24 cellular contexts compared by ENCODE assay signal in genomic region chr19:31138077-31138476, GRCh38.
A peak's percentile ranks its signal among the peaks of the same experiment; 100 is the strongest.
DNase-seq lines count a peak whose midpoint lies in the region; ATAC-seq and TF ChIP-seq lines count a peak whose summit lies in the region.
"Had no signal": no experiment of that assay in that cellular context is flagged by ENCODE, and none has a peak within 500 bp of the region (broad histone marks: within the 10 kb centered on the region; RNA-seq: fewer than 3 reads in every experiment).

No MANE protein-coding gene starts in this region.

- no peak overlapping the region for H3K4me2 ChIP-seq in IMR-90 (ENCODE audit: low read depth, low read length)
- H3K4me2 ChIP-seq in mesenchymal stem cell (ENCODE audit: low read length, poor library complexity, severe bottlenecking) = no peak overlapping the region
- H3K4me2 ChIP-seq: BLaER1 had no signal

- ATAC-seq in IMR-90 (ENCODE audit: low read depth) = no peak
- ATAC-seq: GM12878 had no signal

- no CpG with 5 or more reads among the region's 1 CpG for WGBS in IMR-90 (ENCODE audit: extremely low coverage in 2 of 2, insufficient read length in 1 of 2), 2 experiments
- WGBS in mesenchymal stem cell = 100% methylated on average over 1 of the region's 1 CpG
- 62% methylated on average over 1 of the region's 1 CpG; no CpG with 5 or more reads in 1 of the 2 donors for WGBS in transverse colon (ENCODE audit: low coverage in 1 of 2), 2 donors

- H3K36me3 ChIP-seq in IMR-90 (ENCODE audit: control insufficient read depth, insufficient read depth, low read length) (no peaks in the 10 kb centered on the region), colonic mucosa (no peaks in the 10 kb centered on the region), mesenchymal stem cell (ENCODE audit: control insufficient read depth in 1 of 2, insufficient read depth in 2 of 2, low read depth in 1 of 2, low read length in 2 of 2) (no peaks in the 10 kb centered on the region), transverse colon (no peaks in the 10 kb centered on the region)
- no peaks in the 10 kb centered on the region for H3K36me3 ChIP-seq in CD4-positive, alpha-beta memory T cell (ENCODE audit: insufficient read depth, low read length)
- H3K36me3 ChIP-seq: BE2C, BLaER1 had no signal

- no peaks in the 10 kb centered on the region for H4K20me1 ChIP-seq in IMR-90 (ENCODE audit: insufficient read depth, low read length)
- H4K20me1 ChIP-seq: BLaER1 had no signal

- no peaks in the 10 kb centered on the region for H3K4me1 Mint-ChIP-seq in CD4-positive, alpha-beta memory T cell
- no peaks in the 10 kb centered on the region for H3K4me1 Mint-ChIP-seq in CD14-positive monocyte
- H3K4me1 Mint-ChIP-seq: CD8-positive, alpha-beta memory T cell had no signal

- no peak overlapping the region for H3K4me3 Mint-ChIP-seq in CD4-positive, alpha-beta memory T cell
- H3K4me3 Mint-ChIP-seq in CD14-positive monocyte = no peak overlapping the region
- H3K4me3 Mint-ChIP-seq: CD4-positive, alpha-beta T cell; CD8-positive, alpha-beta memory T cell had no signal

- dilution Hi-C loops in IMR-90 (cut with HindIII; ENCODE audit: low sequenced_read_pairs, unreplicated experiment) = no loop called here

- H3K27me3 ChIP-seq in IMR-90 (ENCODE audit: control insufficient read depth, insufficient read depth, low read length) (no peaks in the 10 kb centered on the region), colonic mucosa (no peaks in the 10 kb centered on the region), mesenchymal stem cell (ENCODE audit: control insufficient read depth in 1 of 2, insufficient read depth in 1 of 2, low read length in 2 of 2) (no peaks in the 10 kb centered on the region), transverse colon (no peaks in the 10 kb centered on the region)
- no peaks in the 10 kb centered on the region for H3K27me3 ChIP-seq in CD4-positive, alpha-beta memory T cell (ENCODE audit: insufficient read depth, low read length)
- H3K27me3 ChIP-seq: BE2C, BLaER1 had no signal

- H3K18ac ChIP-seq in IMR-90 (ENCODE audit: low read depth, low read length) = peak overlapping the region; percentile 78; the same call in 1 of the 2 replicates
- H3K18ac ChIP-seq in mesenchymal stem cell (ENCODE audit: low read depth in 1 of 2, low read length in 2 of 2) = no peak overlapping the region

- peak overlapping the region; percentile 67; the same call in 1 of the 2 replicates for H2BK120ac ChIP-seq in IMR-90 (ENCODE audit: low read depth, low read length)
- H2BK120ac ChIP-seq in mesenchymal stem cell (ENCODE audit: low read depth, low read length) = no peak overlapping the region

- H2BK20ac ChIP-seq in IMR-90 (ENCODE audit: low read depth, low read length) = peak overlapping the region; percentile 100; the same call in 1 of the 2 replicates

- peaks cover 0 to 8% of the 10 kb centered on the region in 2 experiments; a peak in 1 of 4 replicates for H3K79me1 ChIP-seq in IMR-90 (ENCODE audit: low read depth in 1 of 2, low read length in 2 of 2)
- peaks cover 11% of the 10 kb centered on the region for H3K79me1 ChIP-seq in mesenchymal stem cell (replicated peaks; ENCODE audit: low read length, poor library complexity, severe bottlenecking)

- intact Hi-C loops in IMR-90 (cut with micrococcal nuclease) = no loop called here
- intact Hi-C loops in colonic mucosa (cut with DNase I) = no loop called here
- intact Hi-C loops in transverse colon (cut with DNase I; ENCODE audit: low total_unique reads) = no loop called here
- intact Hi-C loops in CD4-positive, alpha-beta memory T cell (cut with micrococcal nuclease) = no loop called here
- intact Hi-C loops in CD14-positive monocyte (cut with micrococcal nuclease) = no loop called here

- no TSS peak for BruUV-seq in IMR-90 (replicated peaks; lab: Mats Ljungman, UMichigan)

- no peak for TF ChIP-seq POLR2A in IMR-90 (IDR thresholded peaks at IDR 0.05; ENCODE audit: low read depth, low read length)
- TF ChIP-seq POLR2A in transverse colon (IDR thresholded peaks at IDR 0.05) = no peak

- no peaks in the 10 kb centered on the region for H3K9me3 ChIP-seq in IMR-90 (ENCODE audit: control insufficient read depth, insufficient read depth, low read length)
- no peaks in the 10 kb centered on the region for H3K9me3 ChIP-seq in colonic mucosa
- peaks cover 5% of the 10 kb centered on the region for H3K9me3 ChIP-seq in mesenchymal stem cell (ENCODE audit: control insufficient read depth, low read length)
- H3K9me3 ChIP-seq in transverse colon = no peaks in the 10 kb centered on the region
- H3K9me3 ChIP-seq in CD4-positive, alpha-beta memory T cell (ENCODE audit: control insufficient read depth in 1 of 2, low read length in 2 of 2) = no peaks in the 10 kb centered on the region
- H3K9me3 ChIP-seq: BE2C had no signal

- no peak overlapping the region for H2AK9ac ChIP-seq in IMR-90 (replicated peaks; ENCODE audit: low read depth, low read length, poor library complexity)

- H3K4me3 ChIP-seq in IMR-90 (ENCODE audit: insufficient read depth, low read depth, low read length) (no peak overlapping the region), colonic mucosa (no peak overlapping the region), mesenchymal stem cell (ENCODE audit: insufficient read depth in 1 of 2, low read depth in 1 of 2, low read length in 2 of 2) (no peak overlapping the region), transverse colon (no peak overlapping the region)
- H3K4me3 ChIP-seq in CD4-positive, alpha-beta memory T cell (ENCODE audit: low read length in 2 of 2) = no peak overlapping the region
- H3K4me3 ChIP-seq: BLaER1, GM12878 had no signal

- H3K9ac ChIP-seq in IMR-90 (ENCODE audit: low read depth, low read length) = no peak overlapping the region
- H3K9ac ChIP-seq in colonic mucosa (ENCODE audit: low read depth in 2 of 2, low read length in 2 of 2) = no peak overlapping the region
- H3K9ac ChIP-seq in mesenchymal stem cell (ENCODE audit: low read length) = no peak overlapping the region
- H3K9ac ChIP-seq: BLaER1 had no signal

- in situ Hi-C loops in IMR-90 (cut with MboI; ENCODE audit: low sequenced_read_pairs) = no loop called here
- in situ Hi-C loops in transverse colon (cut with MboI; ENCODE audit: low pct_ligation_motif_present in 1 of 4, low pct_unique_long_range_greater_than_20kb in 1 of 4, low sequenced_read_pairs in 3 of 4) = no loop called here

- H3K9me1 ChIP-seq in IMR-90 (ENCODE audit: insufficient read depth, low read length) = peaks cover 19% of the 10 kb centered on the region

- H4K8ac ChIP-seq in IMR-90 (ENCODE audit: low read depth in 2 of 2, low read length in 2 of 2) (no peak overlapping the region), mesenchymal stem cell (ENCODE audit: low read length) (no peak overlapping the region)

- no peak for DNase-seq in IMR-90
- peak; percentile 34 for DNase-seq in colonic mucosa
- DNase-seq in mesenchymal stem cell = no peak
- peak; percentile 26 for DNase-seq in transverse colon
- no peak for DNase-seq in NCI-H1092 treated with DMSO at 0.1 percent for 48 hours (lab: John Stamatoyannopoulos, UW)
- DNase-seq in NCI-H2107 treated with DMSO at 0.1 percent for 48 hours (lab: John Stamatoyannopoulos, UW; ENCODE audit: unreplicated experiment) = no peak
- no peak for DNase-seq in CD4-positive, alpha-beta memory T cell
- DNase-seq in CD14-positive monocyte (ENCODE audit: low spot score) = no peak
- DNase-seq: 8988T; ACHN; BE2C; C1 segment of cervical spinal cord; CD4-positive, alpha-beta T cell; CD8-positive, alpha-beta memory T cell; COR-L47; DMS 273 treated with DMSO at 0.1 percent for 48 hours; DMS153; DMS53; DMS79; DND-41; EL; GDM1 had no signal

- no peak overlapping the region for H2AFZ ChIP-seq in IMR-90 (replicated peaks; ENCODE audit: low read length, poor library complexity)
- no peak overlapping the region for H2AFZ ChIP-seq in mesenchymal stem cell (ENCODE audit: low read depth, low read length)

- H3K14ac ChIP-seq in IMR-90 (replicated peaks; ENCODE audit: low read depth, low read length) = peak overlapping the region; percentile 31; the same call in 1 of the 2 replicates
- no peak overlapping the region for H3K14ac ChIP-seq in mesenchymal stem cell (ENCODE audit: low read length in 2 of 2)

- TF ChIP-seq CTCF in IMR-90 (conservative IDR thresholded peaks at IDR 0.05; ENCODE audit: low read depth, low read length) (no peak), colonic mucosa (IDR thresholded peaks at IDR 0.05) (no peak), transverse colon (IDR thresholded peaks at IDR 0.05) (no peak), CD14-positive monocyte (IDR thresholded peaks at IDR 0.05) (no peak)

- peak overlapping the region; percentile 35; the same call in 1 of the 2 replicates for H4K5ac ChIP-seq in IMR-90 (ENCODE audit: low read depth, low read length)

- H3K23ac ChIP-seq in IMR-90 (ENCODE audit: low read depth, low read length) (0 out of 2 replicates have a peak overlapping the region, but pooled peaks have one; percentile 11), mesenchymal stem cell (ENCODE audit: low read length in 2 of 2) (no peak overlapping the region)

- peaks cover 26% of the 10 kb centered on the region for H3K4me1 ChIP-seq in IMR-90 (ENCODE audit: control insufficient read depth, insufficient read depth, low read length)
- no peaks in the 10 kb centered on the region for H3K4me1 ChIP-seq in colonic mucosa
- peaks cover 26% of the 10 kb centered on the region for H3K4me1 ChIP-seq in mesenchymal stem cell (ENCODE audit: control insufficient read depth, insufficient read depth, low read depth, low read length)
- H3K4me1 ChIP-seq in transverse colon = peaks cover 0 to under 1% (median 0%) of the 10 kb centered on the region in 4 donors
- no peaks in the 10 kb centered on the region for H3K4me1 ChIP-seq in CD4-positive, alpha-beta memory T cell (ENCODE audit: insufficient read depth, low read length)
- H3K4me1 ChIP-seq: BE2C had no signal

- H3K4ac ChIP-seq in IMR-90 (ENCODE audit: low read depth, low read length) (peak overlapping the region; percentile 57; the same call in 1 of the 2 replicates), mesenchymal stem cell (ENCODE audit: low read depth in 1 of 2, low read length in 2 of 2) (peak overlapping the region in 1 of 2 experiments; percentile 13)

- peaks cover 3 to 5% of the 10 kb centered on the region in 2 donors for H3K27me3 Mint-ChIP-seq in CD4-positive, alpha-beta memory T cell
- peaks cover 6 to 10% (median 7%) of the 10 kb centered on the region in 3 donors for H3K27me3 Mint-ChIP-seq in CD14-positive monocyte (ENCODE audit: low read depth in 3 of 3)

- no peaks in the 10 kb centered on the region for H3K36me3 Mint-ChIP-seq in CD4-positive, alpha-beta memory T cell
- no peaks in the 10 kb centered on the region for H3K36me3 Mint-ChIP-seq in CD14-positive monocyte
- H3K36me3 Mint-ChIP-seq: CD8-positive, alpha-beta memory T cell had no signal

- H3K27ac Mint-ChIP-seq in CD4-positive, alpha-beta memory T cell = peak overlapping the region in 1 of 7 donors; percentile 2
- H3K27ac Mint-ChIP-seq in CD14-positive monocyte = no peak overlapping the region
- H3K27ac Mint-ChIP-seq: CD4-positive, alpha-beta T cell; CD8-positive, alpha-beta memory T cell had no signal

- H2BK12ac ChIP-seq in mesenchymal stem cell (ENCODE audit: low read length in 2 of 2) = peak overlapping the region; percentile 44 to 78

- H3K9me3 Mint-ChIP-seq in CD4-positive, alpha-beta memory T cell = peaks cover 0 to 1% (median 0%) of the 10 kb centered on the region in 8 donors
- peaks cover 0 to 3% (median under 1%) of the 10 kb centered on the region in 7 donors for H3K9me3 Mint-ChIP-seq in CD14-positive monocyte
- H3K9me3 Mint-ChIP-seq: CD4-positive, alpha-beta T cell; CD8-positive, alpha-beta memory T cell had no signal

- no peak overlapping the region for H3K27ac ChIP-seq in IMR-90 (ENCODE audit: insufficient read depth, low read length)
- no peak overlapping the region for H3K27ac ChIP-seq in colonic mucosa
- no peak overlapping the region for H3K27ac ChIP-seq in mesenchymal stem cell (ENCODE audit: low read length, poor library complexity, severe bottlenecking)
- H3K27ac ChIP-seq in transverse colon = no peak overlapping the region
- H3K27ac ChIP-seq in CD4-positive, alpha-beta memory T cell (ENCODE audit: low read depth, low read length) = no peak overlapping the region
- H3K27ac ChIP-seq: BLaER1 had no signal

- H3K56ac ChIP-seq in IMR-90 (ENCODE audit: extremely low read depth, insufficient read depth, low read length) = no peak overlapping the region

- CTCF ChIA-PET in IMR-90 (lab: Yijun Ruan, JAX) = no interaction called here
- CTCF ChIA-PET in CD4-positive, alpha-beta memory T cell (lab: Charles Lee; ENCODE audit: partially characterized antibody) = no interaction called here

- H2BK15ac ChIP-seq in IMR-90 (ENCODE audit: low read depth, low read length) (peak overlapping the region; percentile 42; the same call in 2 of the 3 replicates), mesenchymal stem cell (ENCODE audit: low read depth, poor library complexity, severe bottlenecking) (no peak overlapping the region)

- no peak for TF ChIP-seq EP300 in transverse colon (IDR thresholded peaks at IDR 0.05; ENCODE audit: low read depth)

- H2AK5ac ChIP-seq in IMR-90 (ENCODE audit: low read depth, low read length) = peak overlapping the region; percentile 41
- H2AK5ac ChIP-seq in mesenchymal stem cell (ENCODE audit: low read length, severe bottlenecking) = peak overlapping the region; percentile 92

- H2BK5ac ChIP-seq in IMR-90 (ENCODE audit: low read depth, low read length, poor library complexity, severe bottlenecking) (peak overlapping the region; percentile 45), mesenchymal stem cell (ENCODE audit: low read depth, low read length, poor library complexity, severe bottlenecking) (no peak overlapping the region)

- H4K91ac ChIP-seq in IMR-90 (ENCODE audit: insufficient read depth, low read depth, low read length) (peak overlapping the region; percentile 56; the same call in 1 of the 2 replicates), mesenchymal stem cell (ENCODE audit: low read length) (no peak overlapping the region)

- POLR2A ChIA-PET in IMR-90 (lab: Charles Lee; ENCODE audit: unreplicated experiment) = no interaction called here
- POLR2A ChIA-PET in CD4-positive, alpha-beta memory T cell (lab: Charles Lee; ENCODE audit: partially characterized antibody) = no interaction called here

- no peak for TF ChIP-seq RAD21 in IMR-90 (IDR thresholded peaks at IDR 0.05; ENCODE audit: low read length)

Comparison
In these comparisons a context has a peak if more than half of its experiments do, and no peak if none do; other contexts are left out.
1. DNase-seq: peak in colonic mucosa (single experiment) and transverse colon (single experiment); none in IMR-90 (single experiment), mesenchymal stem cell (single experiment), NCI-H1092 treated with DMSO at 0.1 percent for 48 hours (single experiment), NCI-H2107 treated with DMSO at 0.1 percent for 48 hours (single experiment), CD4-positive, alpha-beta memory T cell (0 of 5) and CD14-positive monocyte (single experiment).